ENCODE assay signal across 2 cellular contexts in the genomic region with DNA sequence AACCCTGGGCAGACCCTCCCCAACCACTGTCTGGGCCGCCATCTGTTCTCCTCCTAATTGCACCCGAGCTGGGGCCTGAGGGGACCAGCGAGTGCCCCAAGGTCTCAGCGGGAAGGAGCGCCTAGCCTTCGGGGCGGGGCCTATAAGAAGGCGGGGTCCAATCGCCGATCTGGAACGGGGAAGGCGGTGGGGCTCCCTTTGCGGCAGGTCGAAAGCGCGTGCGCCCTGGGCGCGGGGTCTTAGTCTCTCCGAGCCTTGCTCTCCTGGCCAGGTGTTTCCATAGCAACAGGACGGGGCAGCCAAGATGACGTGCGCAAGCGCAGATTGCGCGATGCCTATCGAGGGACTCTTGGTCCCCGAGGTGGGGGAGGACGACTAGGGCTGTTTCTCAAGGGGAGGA.
TF ChIP-seq lines count a peak whose summit lies in the region.

No MANE protein-coding gene starts in this region.

TF ChIP-seq in SK-N-SH, 30 proteins besides CTCF, POLR2A, EP300 and RAD21 (continued from another document):
- TF ChIP-seq, protein P1, sequence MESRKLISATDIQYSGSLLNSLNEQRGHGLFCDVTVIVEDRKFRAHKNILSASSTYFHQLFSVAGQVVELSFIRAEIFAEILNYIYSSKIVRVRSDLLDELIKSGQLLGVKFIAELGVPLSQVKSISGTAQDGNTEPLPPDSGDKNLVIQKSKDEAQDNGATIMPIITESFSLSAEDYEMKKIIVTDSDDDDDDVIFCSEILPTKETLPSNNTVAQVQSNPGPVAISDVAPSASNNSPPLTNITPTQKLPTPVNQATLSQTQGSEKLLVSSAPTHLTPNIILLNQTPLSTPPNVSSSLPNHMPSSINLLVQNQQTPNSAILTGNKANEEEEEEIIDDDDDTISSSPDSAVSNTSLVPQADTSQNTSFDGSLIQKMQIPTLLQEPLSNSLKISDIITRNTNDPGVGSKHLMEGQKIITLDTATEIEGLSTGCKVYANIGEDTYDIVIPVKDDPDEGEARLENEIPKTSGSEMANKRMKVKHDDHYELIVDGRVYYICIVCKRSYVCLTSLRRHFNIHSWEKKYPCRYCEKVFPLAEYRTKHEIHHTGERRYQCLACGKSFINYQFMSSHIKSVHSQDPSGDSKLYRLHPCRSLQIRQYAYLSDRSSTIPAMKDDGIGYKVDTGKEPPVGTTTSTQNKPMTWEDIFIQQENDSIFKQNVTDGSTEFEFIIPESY (IDR thresholded peaks at IDR 0.05; ENCODE audit: borderline replicate concordance, low read depth) = no peak

TF ChIP-seq in SK-N-SH treated with all-trans-retinoic acid at 6 μM for 48 hours, 23 proteins besides CTCF, POLR2A, EP300 and RAD21 (continued from another document):
- TF ChIP-seq, protein P2, sequence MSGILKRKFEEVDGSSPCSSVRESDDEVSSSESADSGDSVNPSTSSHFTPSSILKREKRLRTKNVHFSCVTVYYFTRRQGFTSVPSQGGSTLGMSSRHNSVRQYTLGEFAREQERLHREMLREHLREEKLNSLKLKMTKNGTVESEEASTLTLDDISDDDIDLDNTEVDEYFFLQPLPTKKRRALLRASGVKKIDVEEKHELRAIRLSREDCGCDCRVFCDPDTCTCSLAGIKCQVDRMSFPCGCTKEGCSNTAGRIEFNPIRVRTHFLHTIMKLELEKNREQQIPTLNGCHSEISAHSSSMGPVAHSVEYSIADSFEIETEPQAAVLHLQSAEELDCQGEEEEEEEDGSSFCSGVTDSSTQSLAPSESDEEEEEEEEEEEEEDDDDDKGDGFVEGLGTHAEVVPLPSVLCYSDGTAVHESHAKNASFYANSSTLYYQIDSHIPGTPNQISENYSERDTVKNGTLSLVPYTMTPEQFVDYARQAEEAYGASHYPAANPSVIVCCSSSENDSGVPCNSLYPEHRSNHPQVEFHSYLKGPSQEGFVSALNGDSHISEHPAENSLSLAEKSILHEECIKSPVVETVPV (CRISPR knock-in tag; IDR thresholded peaks at IDR 0.05) = no peak
- TF ChIP-seq, protein P3, sequence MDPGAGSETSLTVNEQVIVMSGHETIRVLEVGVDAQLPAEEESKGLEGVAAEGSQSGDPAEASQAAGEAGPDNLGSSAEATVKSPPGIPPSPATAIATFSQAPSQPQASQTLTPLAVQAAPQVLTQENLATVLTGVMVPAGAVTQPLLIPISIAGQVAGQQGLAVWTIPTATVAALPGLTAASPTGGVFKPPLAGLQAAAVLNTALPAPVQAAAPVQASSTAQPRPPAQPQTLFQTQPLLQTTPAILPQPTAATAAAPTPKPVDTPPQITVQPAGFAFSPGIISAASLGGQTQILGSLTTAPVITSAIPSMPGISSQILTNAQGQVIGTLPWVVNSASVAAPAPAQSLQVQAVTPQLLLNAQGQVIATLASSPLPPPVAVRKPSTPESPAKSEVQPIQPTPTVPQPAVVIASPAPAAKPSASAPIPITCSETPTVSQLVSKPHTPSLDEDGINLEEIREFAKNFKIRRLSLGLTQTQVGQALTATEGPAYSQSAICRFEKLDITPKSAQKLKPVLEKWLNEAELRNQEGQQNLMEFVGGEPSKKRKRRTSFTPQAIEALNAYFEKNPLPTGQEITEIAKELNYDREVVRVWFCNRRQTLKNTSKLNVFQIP (CRISPR knock-in tag; IDR thresholded peaks at IDR 0.05; ENCODE audit: borderline replicate concordance, low read depth) = no peak
- TF ChIP-seq ZNF565 (CRISPR knock-in tag; conservative IDR thresholded peaks at IDR 0.05; ENCODE audit: low read depth) (no peak), ISL1 (CRISPR knock-in tag; IDR thresholded peaks at IDR 0.05) (no peak)
